Comparison of ENCODE assay signal across 8 cellular contexts in the genomic region with DNA sequence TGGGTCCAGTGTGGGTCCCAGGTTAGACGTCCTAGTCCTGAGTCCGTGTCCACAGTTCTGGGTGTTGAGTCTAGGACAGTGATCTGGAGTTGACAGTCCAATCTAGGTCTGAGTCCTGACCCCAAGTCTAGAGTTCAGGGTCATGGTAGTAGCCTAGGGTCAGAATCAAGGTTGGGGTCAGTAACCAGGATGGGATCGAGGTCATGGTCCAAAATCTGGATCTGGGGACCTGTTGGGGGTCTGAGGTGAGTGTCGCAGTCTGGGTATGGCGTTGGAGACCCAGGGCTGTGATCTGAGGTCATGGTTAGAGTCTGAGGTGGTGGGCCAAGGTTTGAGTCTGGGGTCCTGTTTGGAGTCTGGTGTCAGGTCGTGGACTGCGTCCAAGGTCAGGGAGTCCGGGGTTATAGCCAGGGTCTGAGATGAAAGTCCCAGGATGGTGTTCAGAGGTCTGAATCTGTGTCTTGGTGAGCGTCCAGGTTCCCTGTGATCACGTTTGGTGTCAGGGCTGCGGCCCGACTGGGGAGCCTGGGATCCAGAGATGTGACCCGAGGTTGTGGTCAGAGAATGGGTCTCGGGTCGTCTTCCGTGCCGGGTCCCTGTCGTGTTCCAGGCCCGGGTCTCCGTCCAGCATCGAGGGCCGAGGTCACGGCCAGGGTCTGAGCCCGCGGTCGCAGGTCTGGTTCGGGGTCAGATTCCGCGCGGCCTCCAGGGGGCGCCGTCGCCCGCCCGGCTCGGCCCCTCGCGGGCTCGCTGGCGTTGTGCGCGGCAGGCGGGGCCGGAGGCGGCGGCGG. TPM values are rescaled to one million over a fixed set of nuclear protein-coding genes. Genes with fewer than 3 reads are reported as not detected.
A peak's percentile ranks its signal among the peaks of the same experiment; 100 is the strongest.
DNase-seq lines count a peak whose midpoint lies in the region; ATAC-seq, FAIRE-seq and TF ChIP-seq lines count a peak whose summit lies in the region.

No MANE protein-coding gene starts in this region.

- ATAC-seq in HG03520 (IDR thresholded peaks at IDR 0.05; ENCODE audit: unreplicated experiment) = peak; percentile 44

- peaks cover 36% of the 10 kb centered on the region for H4K20me1 ChIP-seq in osteoblast (ENCODE audit: insufficient read depth, low read length)

- H3K4me1 ChIP-seq in osteoblast (ENCODE audit: insufficient read depth, low read length) = peaks cover 50% of the 10 kb centered on the region

- H3K27me3 ChIP-seq in osteoblast (ENCODE audit: insufficient read depth, low read length) = no peaks in the 10 kb centered on the region

- H2AFZ ChIP-seq in osteoblast (ENCODE audit: low read length) = peak overlapping the region; percentile 63

- DNase-seq in NCI-H345 (lab: John Stamatoyannopoulos, UW) (peak; percentile 75), NCI-H345 treated with DMSO at 0.1 percent for 48 hours (lab: John Stamatoyannopoulos, UW; ENCODE audit: unreplicated experiment) (no peak), RWPE1 (ENCODE audit: low spot score) (peak; percentile 70), glomerular visceral epithelial cell (ENCODE audit: extremely low spot score) (peak; percentile 75), osteoblast (ENCODE audit: insufficient read length, low spot score, missing footprints) (peak; percentile 99), urothelium cell line (ENCODE audit: low spot score) (peak; percentile 91)
- DNase-seq in activated naive CD4-positive, alpha-beta T cell (lab: John Stamatoyannopoulos, UW) = peak; percentile 69 to 76 (median 76)

- H3K9me3 ChIP-seq in osteoblast (ENCODE audit: low read depth, low read length) = no peaks in the 10 kb centered on the region

- H3K27ac ChIP-seq in RWPE1 (peak overlapping the region; percentile 96), osteoblast (ENCODE audit: low read depth, low read length) (peak overlapping the region; percentile 34)

- TF ChIP-seq CTCF in RWPE1 (conservative IDR thresholded peaks at IDR 0.05; ENCODE audit: low read depth) (peak; percentile 84), osteoblast (IDR thresholded peaks at IDR 0.05; ENCODE audit: extremely low read depth, low read depth, low read length) (peak; percentile 52)

- H3K79me2 ChIP-seq in osteoblast (ENCODE audit: insufficient read depth, low read length) = peaks cover 47% of the 10 kb centered on the region

- H3K4me3 ChIP-seq in osteoblast (ENCODE audit: insufficient read depth, low read length) = peak overlapping the region; percentile 59

- H3K4me2 ChIP-seq in osteoblast (ENCODE audit: insufficient read depth, low read length) = peak overlapping the region; percentile 70

- CTCF ChIA-PET in RWPE1 (lab: Yijun Ruan, JAX) = interaction anchor here (1.0 to 2.6 kb wide), 2 partner anchors 19 to 52 kb away, joined by 4 to 15 read pairs; no protein-coding TSS in a partner anchor

- POLR2A ChIA-PET in RWPE1 (lab: Yijun Ruan, JAX; ENCODE audit: low non-redundant PET) = interaction anchor here (1.3 kb wide), 1 partner anchor 52 kb away, joined by 3 read pairs; no protein-coding TSS in a partner anchor

- peaks cover 8% of the 10 kb centered on the region for H3K36me3 ChIP-seq in osteoblast (ENCODE audit: insufficient read depth, low read length)

- FAIRE-seq in urothelium cell line (lab: Jason Lieb, UNC) = no peak

RNA-seq across cellular contexts. Expression of a gene that starts 0.4 kb away (rescaled TPM):
- 21.4 and 23.6 TPM in 2 replicates for total RNA-seq in osteoblast

RNA-seq across cellular contexts. Expression of a gene that starts 23.3 kb away (rescaled TPM):
- total RNA-seq in osteoblast = 33.0 and 34.4 TPM in 2 replicates

RNA-seq across cellular contexts. Expression of a gene that starts 37.5 kb away (rescaled TPM):
- total RNA-seq in osteoblast = 13.3 and 25.0 TPM in 2 replicates
